Comparison of ENCODE assay signal across 25 cellular contexts in the genomic region with DNA sequence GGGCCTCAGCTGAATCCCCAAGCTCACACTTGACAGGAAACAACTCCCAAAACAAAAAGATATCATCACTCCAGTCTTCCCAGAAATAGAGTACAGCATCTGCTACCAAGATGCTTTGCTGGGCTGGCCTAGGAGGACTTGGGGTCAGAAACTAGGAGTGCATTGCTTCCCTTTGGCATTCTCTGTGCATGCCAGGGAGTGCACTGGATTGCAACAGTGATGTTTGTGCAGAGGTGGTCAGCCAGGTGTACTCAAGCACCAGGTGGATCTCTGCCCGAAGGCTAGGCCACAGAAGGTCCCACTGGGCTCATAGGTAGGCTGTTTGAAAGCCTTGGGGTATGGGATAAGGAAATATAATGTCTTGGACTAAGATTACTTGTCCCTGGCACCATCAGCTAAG.
"Had no signal": no experiment of that assay in that cellular context is flagged by ENCODE, and none has a peak within 500 bp of the region (broad histone marks: within the 10 kb centered on the region; RNA-seq: fewer than 3 reads in every experiment).

No MANE protein-coding gene starts in this region.

- DNase-seq: activated CD4-positive, alpha-beta T cell treated with anti-CD3 and anti-CD28 coated beads for 4 hours; activated CD4-positive, alpha-beta T cell treated with anti-CD3 and anti-CD28 coated beads, Interleukin-2, amount 50 U/mL, for 4 hours; activated effector memory CD4-positive, alpha-beta T cell treated with anti-CD3 and anti-CD28 coated beads, Interleukin-2, amount 50 U/mL, for 16 hours; activated naive CD4-positive, alpha-beta T cell treated with anti-CD3 and anti-CD28 coated beads for 36 hours; activated naive CD8-positive, alpha-beta T cell treated with anti-CD3 and anti-CD28 coated beads for 36 hours; activated T-cell treated with anti-CD3 and anti-CD28 coated beads, Interleukin-2, amount 50 U/mL, for 1 hour; adrenal gland; brain microvascular endothelial cell; caudate nucleus; esophagus squamous epithelium; gastrocnemius medialis; glutamatergic neuron; islet precursor cell; lower lobe of right lung; mesendoderm; mucosa of descending colon; stimulated activated CD4-positive, alpha-beta T cell treated with anti-CD3 and anti-CD28 coated beads, Interleukin-12 subunit alpha, Interleukin-12 subunit beta, amount 100 ng/mL, for 4 hours; stimulated activated CD4-positive, alpha-beta T cell treated with anti-CD3 and anti-CD28 coated beads, Interleukin-4, amount 100 ng/mL, for 1 hour; T-helper 9 cell had no signal

- H3K27me3 ChIP-seq: adrenal gland, esophagus squamous epithelium had no signal

- H3K27ac ChIP-seq: adrenal gland, brain microvascular endothelial cell, epithelial cell of prostate, esophagus squamous epithelium, gastrocnemius medialis, lower lobe of right lung, SK-N-MC, thoracic aorta, VCaP had no signal

- H3K4me1 ChIP-seq: adrenal gland, gastrocnemius medialis, lower lobe of right lung had no signal

- ATAC-seq: gastrocnemius medialis, lower lobe of right lung, mucosa of descending colon, sciatic nerve had no signal

- H3K9me3 ChIP-seq: adrenal gland, esophagus squamous epithelium, gastrocnemius medialis, lower lobe of right lung, mucosa of descending colon, thoracic aorta had no signal

- H3K4me3 ChIP-seq: adrenal gland, esophagus squamous epithelium, gastrocnemius medialis, lower lobe of right lung, mucosa of descending colon, SK-N-MC, skin epidermis, thoracic aorta had no signal

- H3K36me3 ChIP-seq: adrenal gland, brain microvascular endothelial cell, gastrocnemius medialis, lower lobe of right lung, thoracic aorta had no signal
